ENCODE assay signal across 19 cellular contexts in genomic region chr5:143212261-143212660, GRCh38.
DNase-seq lines count a peak whose midpoint lies in the region; ATAC-seq, FAIRE-seq and TF ChIP-seq lines count a peak whose summit lies in the region.
"Had no signal": no experiment of that assay in that cellular context is flagged by ENCODE, and none has a peak within 500 bp of the region (broad histone marks: within the 10 kb centered on the region; RNA-seq: fewer than 3 reads in every experiment).

No MANE protein-coding gene starts in this region.

- no peak overlapping the region for H2BK5ac ChIP-seq in H1 (ENCODE audit: low read depth, low read length)

- no peak for FAIRE-seq in H1 (lab: Jason Lieb, UNC)
- FAIRE-seq: D721Med had no signal

- H3K4me3 ChIP-seq in Karpas-422 (ENCODE audit: low read length) (no peak overlapping the region), H1 (ENCODE audit: extremely low read depth in 1 of 4, insufficient read depth in 2 of 4, low read depth in 3 of 4, low read length in 4 of 4) (no peak overlapping the region)
- H3K4me3 ChIP-seq: GM23248 had no signal

- H2BK12ac ChIP-seq in H1 (ENCODE audit: low read depth, low read length), result no peak overlapping the region

- H4K20me1 ChIP-seq in Karpas-422 (ENCODE audit: insufficient read depth, low read depth, low read length) (no peaks in the 10 kb centered on the region), H1 (replicated peaks in 1 of 2; ENCODE audit: control insufficient read depth in 1 of 2, insufficient read depth in 2 of 2, low read length in 2 of 2) (no peaks in the 10 kb centered on the region)

- no peak overlapping the region for H2AFZ ChIP-seq in Karpas-422 (ENCODE audit: low read length)
- no peak overlapping the region for H2AFZ ChIP-seq in H1 (ENCODE audit: low read length)
- H2AFZ ChIP-seq: GM23248 had no signal

- peak overlapping the region; percentile 10 for H4K91ac ChIP-seq in H1 (replicated peaks; ENCODE audit: insufficient read length, low read length)

- TF ChIP-seq CTCF in H1 (IDR thresholded peaks at IDR 0.05; ENCODE audit: control extremely low read depth in 1 of 3, insufficient read depth in 1 of 3, low read depth in 1 of 3, low read length in 3 of 3), result no peak
- TF ChIP-seq CTCF in nephron (IDR thresholded peaks at IDR 0.05; ENCODE audit: unreplicated experiment in 3 of 3), result no peak

- H3K79me2 ChIP-seq in Karpas-422 (ENCODE audit: low read length) (0 out of 2 replicates have a peak, but pooled peaks cover 5% of the 10 kb centered on the region), H1 (ENCODE audit: control insufficient read depth in 1 of 2, insufficient read depth in 2 of 2, low read length in 2 of 2) (no peaks in the 10 kb centered on the region)

- H3K4me1 ChIP-seq in Karpas-422 (ENCODE audit: low read length) (peaks cover 55% of the 10 kb centered on the region), H1 (replicated peaks in 1 of 4; ENCODE audit: control insufficient read depth in 3 of 4, insufficient read depth in 4 of 4, low read length in 3 of 4) (peaks cover 0 to 14% (median 7%) of the 10 kb centered on the region in 4 experiments; a peak in 3 of 7 replicates)

- TF ChIP-seq EP300 in H1 (IDR thresholded peaks at IDR 0.05; ENCODE audit: borderline replicate concordance in 1 of 2, low read depth in 2 of 2, low read length in 2 of 2), result no peak

- H2BK20ac ChIP-seq in H1 (ENCODE audit: low read length), result 0 out of 2 replicates have a peak overlapping the region, but pooled peaks have one; percentile 21

- no peak for TF ChIP-seq RAD21 in H1 (IDR thresholded peaks at IDR 0.05 in 1 of 2, conservative IDR thresholded peaks at IDR 0.05 in 1 of 2; ENCODE audit: low read depth in 2 of 2, low read length in 2 of 2)

- no peak overlapping the region for H2BK15ac ChIP-seq in H1 (ENCODE audit: low read length)

- H3K27ac Mint-ChIP-seq in activated T-cell treated with anti-CD3 and anti-CD28 coated beads, Interleukin-2, amount 50 U/mL, for 72 hours, result peak overlapping the region; percentile 55
- H3K27ac Mint-ChIP-seq in nephron, result peak overlapping the region; percentile 1 to 44 (median 7)
- H3K27ac Mint-ChIP-seq: CD8-positive, alpha-beta T cell had no signal

- H3K18ac ChIP-seq in H1 (ENCODE audit: extremely low read depth, low read length), result no peak overlapping the region

- H3K9me3 Mint-ChIP-seq in activated T-cell treated with anti-CD3 and anti-CD28 coated beads, Interleukin-2, amount 50 U/mL, for 72 hours, result no peaks in the 10 kb centered on the region
- H3K9me3 Mint-ChIP-seq in nephron, result no peaks in the 10 kb centered on the region
- H3K9me3 Mint-ChIP-seq: CD8-positive, alpha-beta T cell had no signal

- H3K9me2 ChIP-seq in Karpas-422 (replicated peaks; ENCODE audit: insufficient read depth, low read length), result no peaks in the 10 kb centered on the region; the same call in 1 of the 2 replicates

- no peak overlapping the region for H3K4me2 ChIP-seq in Karpas-422 (ENCODE audit: low read depth, low read length, poor library complexity, severe bottlenecking)
- no peak overlapping the region for H3K4me2 ChIP-seq in H1 (ENCODE audit: insufficient read depth in 1 of 2, low read depth in 2 of 2, low read length in 2 of 2)

- no peak overlapping the region for H2AK5ac ChIP-seq in H1 (ENCODE audit: low read depth, low read length)

- DNase-seq in activated T-cell treated with anti-CD3 and anti-CD28 coated beads, Interleukin-2, amount 50 U/mL, for 72 hours, result no peak
- no peak for DNase-seq in activated T-cell treated with anti-CD3 and anti-CD28 coated beads, Interleukin-2, amount 50 U/mL, for 48 hours
- DNase-seq in Karpas-422, result no peak
- no peak for DNase-seq in H1 (ENCODE audit: low read depth in 1 of 2, low spot score in 2 of 2)
- no peak for DNase-seq in effector CD4-positive, alpha-beta T cell
- no peak for DNase-seq in NCI-H524 treated with DMSO at 0.1 percent for 48 hours (lab: John Stamatoyannopoulos, UW)
- DNase-seq: CD8-positive, alpha-beta T cell; DMS79; GM23248; Kasumi-1; NCI-H1105; NCI-H1694 treated with DMSO at 0.1 percent for 48 hours; NCI-H345; NCI-H69; SHP77 had no signal

- no peaks in the 10 kb centered on the region for H3K27me3 ChIP-seq in Karpas-422 (ENCODE audit: low read length)
- no peaks in the 10 kb centered on the region for H3K27me3 ChIP-seq in H1 (replicated peaks in 1 of 4; ENCODE audit: control insufficient read depth in 3 of 4, extremely low read depth in 1 of 4, insufficient read depth in 3 of 4, low read length in 3 of 4)

- no peak overlapping the region for H2BK120ac ChIP-seq in H1 (replicated peaks; ENCODE audit: low read depth, low read length)

- no peak overlapping the region for H4K5ac ChIP-seq in H1 (ENCODE audit: insufficient read length, low read depth, low read length)

- 88% methylated on average over 1 of the region's 1 CpG; no CpG with 5 or more reads in 1 of the 2 experiments for WGBS in H1 (ENCODE audit: extremely low coverage in 1 of 2, insufficient coverage in 1 of 2, insufficient read length in 1 of 2, insufficient replicate concordance in 2 of 2, low coverage in 1 of 2, low lambda C conversion rate in 2 of 2, missing lambda C conversion rate in 1 of 2), 2 experiments

- POLR2A ChIA-PET in H1 (lab: Charles Lee; ENCODE audit: partially characterized antibody), result no interaction called here

- H3K27ac ChIP-seq in Karpas-422 (ENCODE audit: low read length), result peak overlapping the region; percentile 53
- H3K27ac ChIP-seq in H1 (ENCODE audit: low read depth, low read length), result no peak overlapping the region
- H3K27ac ChIP-seq: GM23248 had no signal

- H3K23me2 ChIP-seq in H1 (ENCODE audit: low read depth, low read length), result no peaks in the 10 kb centered on the region

- H3K9ac ChIP-seq in Karpas-422 (ENCODE audit: low read length) (0 out of 2 replicates have a peak overlapping the region, but pooled peaks have one; percentile 9), H1 (replicated peaks in 1 of 4; ENCODE audit: extremely low read depth in 1 of 4, low read depth in 3 of 4, low read length in 3 of 4) (no peak overlapping the region)
- H3K9ac ChIP-seq: GM23248 had no signal

- no peaks in the 10 kb centered on the region for H3K27me3 Mint-ChIP-seq in activated T-cell treated with anti-CD3 and anti-CD28 coated beads, Interleukin-2, amount 50 U/mL, for 72 hours (ENCODE audit: low read depth)
- peaks cover 9% of the 10 kb centered on the region for H3K27me3 Mint-ChIP-seq in nephron (ENCODE audit: low read depth)

- H3K14ac ChIP-seq in H1 (ENCODE audit: insufficient read length), result no peak overlapping the region

- H3K36me3 Mint-ChIP-seq in activated T-cell treated with anti-CD3 and anti-CD28 coated beads, Interleukin-2, amount 50 U/mL, for 72 hours (ENCODE audit: insufficient read depth in 2 of 2), result peaks cover 4 to 5% of the 10 kb centered on the region in 2 donors
- H3K36me3 Mint-ChIP-seq in nephron (ENCODE audit: low read depth), result no peaks in the 10 kb centered on the region

- CTCF ChIA-PET in H1 (lab: Charles Lee; ENCODE audit: partially characterized antibody), result interaction anchor here (0.7 to 2.1 kb wide), 4 partner anchors 14 to 209 kb away, joined by 3 to 5 read pairs (median 3); no protein-coding TSS in a partner anchor

- no peak for ATAC-seq in activated T-cell treated with anti-CD3 and anti-CD28 coated beads, Interleukin-2, amount 50 U/mL, for 72 hours (replicated peaks in 1 of 2)
- no peak for ATAC-seq in HG03175 (IDR thresholded peaks at IDR 0.05; ENCODE audit: unreplicated experiment)
- ATAC-seq: CD8-positive, alpha-beta T cell; HCT116 had no signal

- H3K79me1 ChIP-seq in H1 (ENCODE audit: low read depth, low read length), result no peaks in the 10 kb centered on the region

- peaks cover 37% of the 10 kb centered on the region for H3K4me1 Mint-ChIP-seq in activated T-cell treated with anti-CD3 and anti-CD28 coated beads, Interleukin-2, amount 50 U/mL, for 72 hours (ENCODE audit: low read depth)
- peaks cover 59% of the 10 kb centered on the region for H3K4me1 Mint-ChIP-seq in nephron

- H4K8ac ChIP-seq in H1 (ENCODE audit: extremely low read depth, insufficient read depth, low read length), result no peak overlapping the region

- H3K4me3 Mint-ChIP-seq in activated T-cell treated with anti-CD3 and anti-CD28 coated beads, Interleukin-2, amount 50 U/mL, for 72 hours, result no peak overlapping the region
- no peak overlapping the region for H3K4me3 Mint-ChIP-seq in nephron
- H3K4me3 Mint-ChIP-seq: CD8-positive, alpha-beta T cell had no signal

- H3K56ac ChIP-seq in H1 (replicated peaks; ENCODE audit: insufficient read length, low read depth, low read length), result no peak overlapping the region

- no peak for TF ChIP-seq POLR2A in H1 (IDR thresholded peaks at IDR 0.05; ENCODE audit: control extremely low read depth in 1 of 2, low read depth in 2 of 2, low read length in 2 of 2)

- H3K4ac ChIP-seq in H1 (replicated peaks; ENCODE audit: insufficient read length, low read depth, low read length), result no peak overlapping the region

- H3K23ac ChIP-seq in H1 (ENCODE audit: insufficient read length), result no peak overlapping the region

- no peaks in the 10 kb centered on the region for H3K9me3 ChIP-seq in Karpas-422 (ENCODE audit: low read length)
- H3K9me3 ChIP-seq in H1 (ENCODE audit: insufficient read depth in 2 of 2, low read depth in 1 of 2, low read length in 1 of 2), result no peaks in the 10 kb centered on the region

- H3K36me3 ChIP-seq in Karpas-422 (ENCODE audit: insufficient read depth, low read length), result peaks cover 18% of the 10 kb centered on the region
- H3K36me3 ChIP-seq in H1 (ENCODE audit: control insufficient read depth in 2 of 4, insufficient read depth in 4 of 4, low read length in 3 of 4), result no peaks in the 10 kb centered on the region; a peak in 1 of 8 replicates

TF ChIP-seq in H1, 55 proteins besides CTCF, POLR2A, EP300 and RAD21:
- TF ChIP-seq RBBP5 (IDR thresholded peaks at IDR 0.05; ENCODE audit: borderline replicate concordance, low read depth, low read length) (no peak), TAF7 (optimal IDR thresholded peaks at IDR 0.05; ENCODE audit: borderline replicate concordance, low read depth, low read length) (no peak), HDAC2 (IDR thresholded peaks at IDR 0.05; ENCODE audit: borderline replicate concordance in 1 of 2, low read depth in 2 of 2, low read length in 2 of 2) (no peak), ZNF274 (IDR thresholded peaks at IDR 0.05; ENCODE audit: borderline replicate concordance, extremely low read depth, low read length) (no peak)
TF ChIP-seq in H1: peak in this region for 0.
